1 cellular context compared by ENCODE assay signal in the genomic region with DNA sequence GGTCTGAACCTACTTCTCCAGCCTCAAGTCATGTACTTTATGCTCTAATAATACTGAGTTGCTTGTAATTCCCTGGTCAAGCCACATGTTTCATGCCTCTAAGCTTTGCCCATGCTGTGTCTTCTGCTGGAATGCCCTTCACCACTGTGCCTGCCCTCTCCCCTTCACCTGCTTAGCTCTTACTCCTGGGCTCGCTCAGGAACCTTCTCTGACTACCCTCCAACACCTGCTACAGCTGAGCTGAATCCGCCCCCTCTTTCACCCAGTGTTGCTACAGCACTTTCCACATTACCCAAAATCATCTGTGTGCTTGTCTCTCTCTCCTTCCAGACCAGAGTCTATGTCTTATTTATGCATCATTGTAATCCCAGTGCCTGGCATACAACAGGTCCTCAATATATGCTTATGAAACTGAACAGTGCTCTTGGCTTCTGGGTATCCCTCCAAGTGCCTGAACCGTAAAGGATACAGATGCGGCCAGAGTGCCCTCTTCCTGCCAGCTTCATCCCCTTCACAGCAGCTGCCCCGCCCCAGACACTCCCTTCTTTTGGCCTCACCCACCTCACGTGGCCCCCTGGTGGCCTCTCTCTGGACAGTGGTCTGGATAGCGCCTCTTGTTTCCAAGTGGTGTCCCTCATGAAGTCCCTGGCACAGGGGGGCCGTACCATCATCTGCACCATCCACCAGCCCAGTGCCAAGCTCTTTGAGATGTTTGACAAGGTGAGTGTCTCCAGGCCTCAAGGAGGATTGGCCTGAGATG.
TF ChIP-seq lines count a peak whose summit lies in the region.

No MANE protein-coding gene starts in this region.

TF ChIP-seq in endothelial cell of umbilical vein, 7 proteins besides CTCF, POLR2A, EP300 and RAD21:
- TF ChIP-seq EZH2 (IDR thresholded peaks at IDR 0.05; ENCODE audit: borderline replicate concordance, low read depth, low read length, severe bottlenecking) (no peak), MYC (IDR thresholded peaks at IDR 0.05; ENCODE audit: low read depth, low read length) (no peak), JUN (IDR thresholded peaks at IDR 0.05; ENCODE audit: borderline replicate concordance, insufficient read depth, insufficient read length, low read depth) (no peak), FOS (IDR thresholded peaks at IDR 0.05; ENCODE audit: borderline replicate concordance, insufficient read depth, low read length) (no peak), POLR2AphosphoS5 (IDR thresholded peaks at IDR 0.05; ENCODE audit: insufficient read depth, low read depth, low read length) (no peak), GATA2 (IDR thresholded peaks at IDR 0.05; ENCODE audit: insufficient read depth, insufficient read length, low read depth, low read length) (no peak)
- TF ChIP-seq, protein P1, sequence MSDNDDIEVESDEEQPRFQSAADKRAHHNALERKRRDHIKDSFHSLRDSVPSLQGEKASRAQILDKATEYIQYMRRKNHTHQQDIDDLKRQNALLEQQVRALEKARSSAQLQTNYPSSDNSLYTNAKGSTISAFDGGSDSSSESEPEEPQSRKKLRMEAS (IDR thresholded peaks at IDR 0.05; ENCODE audit: insufficient read depth, insufficient read length) = no peak
